35 cellular contexts compared by ENCODE assay signal in genomic region chr10:17381502-17382142, GRCh38.
"Had no signal": no experiment of that assay in that cellular context is flagged by ENCODE, and none has a peak within 500 bp of the region (broad histone marks: within the 10 kb centered on the region; RNA-seq: fewer than 3 reads in every experiment).

No MANE protein-coding gene starts in this region.

- H3K4me3 Mint-ChIP-seq: activated CD8-positive, alpha-beta T cell treated with anti-CD3 and anti-CD28 coated beads for 36 hours; activated T-cell treated with anti-CD3 and anti-CD28 coated beads, Interleukin-2, amount 50 U/mL, for 4 hours; activated T-helper 17 cell treated with anti-CD3 and anti-CD28 coated beads, Interleukin-2, amount 50 U/mL, for 72 hours; mesothelial cell of epicardium; naive B cell; nephron progenitor cell; stimulated activated memory B cell treated with anti-CD40 and anti-IgM and Interleukin-4, amounts not matched to agents 10 μg/mL and 1 μg/mL and 100 μg/mL, for 72 hours; stimulated activated naive CD8-positive, alpha-beta T cell treated with anti-CD3 and anti-CD28 coated beads, Interleukin-15, amount 100 ng/mL, for 72 hours; T-helper 1 cell treated with Interleukin-12 subunit alpha and Interleukin-12 subunit beta and Interleukin-4 antibody, amounts not matched to agents 30 μg/mL and 1 μg/mL, for 36 hours had no signal

- H3K36me3 ChIP-seq: cardiac muscle cell, neutrophil, sigmoid colon, thyroid gland, upper lobe of left lung, vagina, WERI-Rb-1 had no signal

- H3K4me1 Mint-ChIP-seq: activated T-helper 17 cell treated with anti-CD3 and anti-CD28 coated beads, Interleukin-2, amount 50 U/mL, for 72 hours; naive B cell; stimulated activated memory B cell treated with anti-CD40 and anti-IgM and Interleukin-4, amounts not matched to agents 10 μg/mL and 1 μg/mL and 100 μg/mL, for 72 hours; stimulated activated naive CD8-positive, alpha-beta T cell treated with anti-CD3 and anti-CD28 coated beads, Interleukin-15, amount 100 ng/mL, for 72 hours had no signal

- H3K27ac Mint-ChIP-seq: activated CD8-positive, alpha-beta T cell treated with anti-CD3 and anti-CD28 coated beads for 36 hours; activated naive CD4-positive, alpha-beta T cell treated with anti-CD3 and anti-CD28 coated beads, Interleukin-2, amount 50 U/mL, for 72 hours; activated T-helper 17 cell treated with anti-CD3 and anti-CD28 coated beads, Interleukin-2, amount 50 U/mL, for 72 hours; mesothelial cell of epicardium; naive B cell; progenitor cell of endocrine pancreas; stimulated activated memory B cell treated with anti-CD40 and anti-IgM and Interleukin-4, amounts not matched to agents 10 μg/mL and 1 μg/mL and 100 μg/mL, for 72 hours; stimulated activated naive CD8-positive, alpha-beta T cell treated with anti-CD3 and anti-CD28 coated beads, Interleukin-15, amount 100 ng/mL, for 72 hours; T-helper 1 cell treated with Interleukin-12 subunit alpha and Interleukin-12 subunit beta and Interleukin-4 antibody, amounts not matched to agents 30 μg/mL and 1 μg/mL, for 36 hours had no signal

- H3K27ac ChIP-seq: cardiac muscle cell, dorsolateral prefrontal cortex, foreskin keratinocyte, neutrophil, sigmoid colon, thyroid gland, upper lobe of left lung, vagina, WERI-Rb-1 had no signal

- H3K9me3 Mint-ChIP-seq: activated CD8-positive, alpha-beta T cell treated with anti-CD3 and anti-CD28 coated beads for 36 hours; activated naive CD4-positive, alpha-beta T cell treated with anti-CD3 and anti-CD28 coated beads, Interleukin-2, amount 50 U/mL, for 72 hours; activated T-cell treated with anti-CD3 and anti-CD28 coated beads, Interleukin-2, amount 50 U/mL, for 4 hours; activated T-helper 17 cell treated with anti-CD3 and anti-CD28 coated beads, Interleukin-2, amount 50 U/mL, for 72 hours; stimulated activated naive CD8-positive, alpha-beta T cell treated with anti-CD3 and anti-CD28 coated beads, Interleukin-15, amount 100 ng/mL, for 72 hours; T-helper 1 cell treated with Interleukin-12 subunit alpha and Interleukin-12 subunit beta and Interleukin-4 antibody, amounts not matched to agents 30 μg/mL and 1 μg/mL, for 36 hours had no signal

- H3K4me1 ChIP-seq: foreskin keratinocyte, sigmoid colon, thyroid gland had no signal

- H3K27me3 ChIP-seq: cardiac muscle cell, foreskin keratinocyte, neutrophil, sigmoid colon, thyroid gland, upper lobe of left lung, vagina had no signal

- DNase-seq: activated CD4-positive, alpha-beta T cell treated with anti-CD3 and anti-CD28 coated beads, Interleukin-2, amount 50 U/mL, for 1 hour; activated CD8-positive, alpha-beta T cell treated with anti-CD3 and anti-CD28 coated beads for 36 hours; activated naive CD4-positive, alpha-beta T cell; activated T-cell treated with anti-CD3 and anti-CD28 coated beads, Interleukin-2, amount 50 U/mL, for 4 hours; cerebellar nuclear complex; dorsolateral prefrontal cortex; effector memory CD4-positive, alpha-beta T cell; foreskin keratinocyte; islet precursor cell; left cardiac atrium; left ventricle myocardium superior; naive B cell; nephron progenitor cell; sigmoid colon; small intestine; stimulated activated CD4-positive, alpha-beta T cell treated with anti-CD3 and anti-CD28 coated beads, Interleukin-4, amount 100 ng/mL, for 24 hours; stimulated activated CD8-positive, alpha-beta memory T cell treated with anti-CD3 and anti-CD28 coated beads, Interleukin-4, amount 100 ng/mL, for 48 hours; stimulated activated naive CD8-positive, alpha-beta T cell treated with anti-CD3 and anti-CD28 coated beads, Interleukin-15, amount 100 ng/mL, for 72 hours; substantia nigra; SW 1271; T-helper 9 cell; thyroid gland; upper lobe of left lung; WERI-Rb-1 had no signal

- H3K27me3 Mint-ChIP-seq: activated CD8-positive, alpha-beta T cell treated with anti-CD3 and anti-CD28 coated beads for 36 hours; progenitor cell of endocrine pancreas; stimulated activated memory B cell treated with anti-CD40 and anti-IgM and Interleukin-4, amounts not matched to agents 10 μg/mL and 1 μg/mL and 100 μg/mL, for 72 hours; stimulated activated naive CD8-positive, alpha-beta T cell treated with anti-CD3 and anti-CD28 coated beads, Interleukin-15, amount 100 ng/mL, for 72 hours had no signal

- H3K9me3 ChIP-seq: neutrophil, sigmoid colon, thyroid gland, upper lobe of left lung, vagina had no signal

- H3K4me3 ChIP-seq: cardiac muscle cell, coronary artery, dorsolateral prefrontal cortex, sigmoid colon, thyroid gland, upper lobe of left lung, vagina had no signal

- H3K36me3 Mint-ChIP-seq: activated naive CD4-positive, alpha-beta T cell treated with anti-CD3 and anti-CD28 coated beads, Interleukin-2, amount 50 U/mL, for 72 hours; mesothelial cell of epicardium; naive B cell; stimulated activated memory B cell treated with anti-CD40 and anti-IgM and Interleukin-4, amounts not matched to agents 10 μg/mL and 1 μg/mL and 100 μg/mL, for 72 hours had no signal

- ATAC-seq: activated CD4-positive, CD25-positive, alpha-beta regulatory T cell treated with anti-CD3 and anti-CD28 coated beads, Interleukin-2, amount 50 U/mL, for 24 hours; activated CD8-positive, alpha-beta T cell treated with anti-CD3 and anti-CD28 coated beads for 36 hours; activated naive CD4-positive, alpha-beta T cell treated with anti-CD3 and anti-CD28 coated beads, Interleukin-2, amount 50 U/mL, for 72 hours; activated T-cell treated with anti-CD3 and anti-CD28 coated beads, Interleukin-2, amount 50 U/mL, for 4 hours; activated T-helper 17 cell treated with anti-CD3 and anti-CD28 coated beads, Interleukin-2, amount 50 U/mL, for 72 hours; foreskin keratinocyte; left ventricle myocardium superior; stimulated activated memory B cell treated with anti-CD40 and anti-IgM and Interleukin-4, amounts not matched to agents 10 μg/mL and 1 μg/mL and 100 μg/mL, for 72 hours; stimulated activated naive CD8-positive, alpha-beta T cell treated with anti-CD3 and anti-CD28 coated beads, Interleukin-15, amount 100 ng/mL, for 72 hours had no signal
